28 cellular contexts compared by ENCODE assay signal in the genomic region with DNA sequence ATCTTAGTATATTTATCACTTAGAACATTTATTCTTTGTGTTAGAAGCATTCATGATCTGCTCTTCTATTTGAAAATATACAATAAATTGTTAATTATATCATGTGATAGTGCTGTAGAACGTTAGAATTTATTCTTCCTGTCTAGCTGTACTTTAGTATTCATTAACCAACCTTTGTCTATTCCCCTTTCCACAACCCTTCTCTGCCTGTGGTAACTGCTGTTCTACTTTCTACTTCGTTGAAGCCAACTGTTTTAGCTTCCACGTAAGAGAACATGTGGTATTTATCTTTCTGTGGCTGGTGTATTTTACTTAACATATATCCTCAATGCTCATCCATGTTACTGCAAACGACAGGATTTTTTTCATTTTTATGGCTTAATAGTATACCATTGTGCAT.
"Had no signal": no experiment of that assay in that cellular context is flagged by ENCODE, and none has a peak within 500 bp of the region (broad histone marks: within the 10 kb centered on the region; RNA-seq: fewer than 3 reads in every experiment).

No MANE protein-coding gene starts in this region.

- H3K4me1 Mint-ChIP-seq: mesothelial cell of epicardium, neural crest cell had no signal

- ATAC-seq: esophagus mucosa; gastroesophageal sphincter; heart left ventricle; mucosa of descending colon; natural killer cell treated with Interleukin-12 subunit alpha and Interleukin-12 subunit beta and Interleukin-15 and Interleukin-18, amount 100 ng/mL, for 72 hours; right cardiac atrium; stimulated activated effector memory CD8-positive, alpha-beta T cell treated with anti-CD3 and anti-CD28 coated beads, Interleukin-12 subunit alpha, Interleukin-12 subunit beta, amount 100 ng/mL, for 72 hours had no signal

- H3K27ac ChIP-seq: dorsolateral prefrontal cortex, gastroesophageal sphincter, heart left ventricle, hepatocyte, neutrophil, parathyroid adenoma, sigmoid colon, stomach, testis, tibial artery had no signal

- H3K4me1 ChIP-seq: gastroesophageal sphincter, parathyroid adenoma, sigmoid colon, testis, tibial artery had no signal

- H3K27ac Mint-ChIP-seq: memory B cell; mesothelial cell of epicardium; natural killer cell treated with Interleukin-12 subunit alpha and Interleukin-12 subunit beta and Interleukin-15 and Interleukin-18, amount 100 ng/mL, for 72 hours; progenitor cell of endocrine pancreas; stimulated activated effector memory CD8-positive, alpha-beta T cell treated with anti-CD3 and anti-CD28 coated beads, Interleukin-12 subunit alpha, Interleukin-12 subunit beta, amount 100 ng/mL, for 72 hours; type B pancreatic cell had no signal

- H3K27me3 Mint-ChIP-seq: memory B cell; naive B cell; natural killer cell treated with Interleukin-12 subunit alpha and Interleukin-12 subunit beta and Interleukin-15 and Interleukin-18, amount 100 ng/mL, for 72 hours; progenitor cell of endocrine pancreas; type B pancreatic cell had no signal

- H3K9me3 ChIP-seq: neutrophil, testis had no signal

- H3K27me3 ChIP-seq: dorsolateral prefrontal cortex, gastroesophageal sphincter, heart left ventricle, hepatocyte, neutrophil, sigmoid colon, stomach, testis, tibial artery had no signal

- DNase-seq: dorsolateral prefrontal cortex; effector CD4-positive, alpha-beta T cell; foreskin fibroblast; heart left ventricle; kidney glomerular epithelial cell; mucosa of descending colon; naive B cell; right cardiac atrium; sigmoid colon; stimulated activated CD4-positive, alpha-beta T cell treated with anti-CD3 and anti-CD28 coated beads, Interleukin-2, amount 100 ng/mL, for 24 hours; stimulated activated CD4-positive, alpha-beta T cell treated with anti-CD3 and anti-CD28 coated beads, Interleukin-4, amount 100 ng/mL, for 24 hours; stimulated activated naive CD4-positive, alpha-beta T cell treated with Interleukin-2 at 50 U/mL for 16 hours; stomach; testis; tibial artery had no signal

- H3K4me3 ChIP-seq: dorsolateral prefrontal cortex, gastroesophageal sphincter, heart left ventricle, hepatocyte, lung, mucosa of descending colon, sigmoid colon, stomach, testis, tibial artery had no signal

- H3K4me3 Mint-ChIP-seq: memory B cell; mesothelial cell of epicardium; naive B cell; natural killer cell treated with Interleukin-12 subunit alpha and Interleukin-12 subunit beta and Interleukin-15 and Interleukin-18, amount 100 ng/mL, for 72 hours; neural crest cell; stimulated activated effector memory CD8-positive, alpha-beta T cell treated with anti-CD3 and anti-CD28 coated beads, Interleukin-12 subunit alpha, Interleukin-12 subunit beta, amount 100 ng/mL, for 72 hours; type B pancreatic cell had no signal

- H3K36me3 ChIP-seq: neutrophil, sigmoid colon had no signal
